Comparison of ENCODE assay signal across 22 cellular contexts in genomic region chr2:159410276-159410675, GRCh38.
"Had no signal": no experiment of that assay in that cellular context is flagged by ENCODE, and none has a peak within 500 bp of the region (broad histone marks: within the 10 kb centered on the region; RNA-seq: fewer than 3 reads in every experiment).

No MANE protein-coding gene starts in this region.

- H3K27ac Mint-ChIP-seq: activated CD4-positive, alpha-beta T cell treated with anti-CD3 and anti-CD28 coated beads, Interleukin-2, amount 10 ng/mL, durations not matched to agents 24 days and 14 days; activated naive CD8-positive, alpha-beta T cell treated with anti-CD3 and anti-CD28 coated beads for 36 hours; effector memory CD8-positive, alpha-beta T cell; natural killer cell; T-helper 2 cell treated with Interferon-gamma antibody and Interleukin-4, amounts not matched to agents 5 μg/mL and 100 μg/mL, for 36 hours; WTC11 had no signal

- H3K36me3 Mint-ChIP-seq: natural killer cell had no signal

- DNase-seq: activated CD4-positive, alpha-beta T cell treated with anti-CD3 and anti-CD28 coated beads, Interleukin-2, amount 10 ng/mL, durations not matched to agents 24 days and 14 days; activated gamma-delta T cell treated with Interleukin-2 at 50 U/mL for 16 hours; activated naive CD8-positive, alpha-beta T cell treated with anti-CD3 and anti-CD28 coated beads for 36 hours; amniotic stem cell; effector memory CD8-positive, alpha-beta T cell; foreskin fibroblast; glutamatergic neuron; hippocampal formation; left cardiac atrium; mesenchymal stem cell; natural killer cell; pancreas; stimulated activated CD8-positive, alpha-beta memory T cell treated with anti-CD3 and anti-CD28 coated beads, Interleukin-4, amount 100 ng/mL, for 48 hours; stimulated activated naive CD4-positive, alpha-beta T cell treated with Interleukin-2 at 50 U/mL for 16 hours; transverse colon; uterus had no signal

- H3K9me3 Mint-ChIP-seq: activated CD4-positive, alpha-beta T cell treated with anti-CD3 and anti-CD28 coated beads, Interleukin-2, amount 10 ng/mL, durations not matched to agents 24 days and 14 days; activated naive CD8-positive, alpha-beta T cell treated with anti-CD3 and anti-CD28 coated beads for 36 hours; effector memory CD8-positive, alpha-beta T cell; natural killer cell; T-helper 2 cell treated with Interferon-gamma antibody and Interleukin-4, amounts not matched to agents 5 μg/mL and 100 μg/mL, for 36 hours; WTC11 had no signal

- ATAC-seq: effector memory CD8-positive, alpha-beta T cell; left cardiac atrium; natural killer cell; pancreas; sciatic nerve; WTC11 had no signal

- H3K4me1 Mint-ChIP-seq: natural killer cell, WTC11 had no signal

- H3K9me3 ChIP-seq: neutrophil, pancreas, transverse colon, uterus had no signal

- H3K27ac ChIP-seq: epithelial cell of prostate, neutrophil, pancreas, transverse colon, uterus had no signal

- H3K4me1 ChIP-seq: pancreas, transverse colon, uterus had no signal

- H3K27me3 ChIP-seq: neutrophil, pancreas, transverse colon, uterus had no signal

- H3K4me3 Mint-ChIP-seq: activated CD4-positive, alpha-beta T cell treated with anti-CD3 and anti-CD28 coated beads, Interleukin-2, amount 10 ng/mL, durations not matched to agents 24 days and 14 days; activated naive CD8-positive, alpha-beta T cell treated with anti-CD3 and anti-CD28 coated beads for 36 hours; effector memory CD8-positive, alpha-beta T cell; natural killer cell; T-helper 2 cell treated with Interferon-gamma antibody and Interleukin-4, amounts not matched to agents 5 μg/mL and 100 μg/mL, for 36 hours; WTC11 had no signal

- H3K27me3 Mint-ChIP-seq: activated CD4-positive, alpha-beta T cell treated with anti-CD3 and anti-CD28 coated beads, Interleukin-2, amount 10 ng/mL, durations not matched to agents 24 days and 14 days; activated naive CD8-positive, alpha-beta T cell treated with anti-CD3 and anti-CD28 coated beads for 36 hours; effector memory CD8-positive, alpha-beta T cell had no signal

- H3K4me3 ChIP-seq: pancreas, smooth muscle cell, transverse colon, uterus had no signal
